20 cellular contexts compared by ENCODE assay signal in the genomic region with DNA sequence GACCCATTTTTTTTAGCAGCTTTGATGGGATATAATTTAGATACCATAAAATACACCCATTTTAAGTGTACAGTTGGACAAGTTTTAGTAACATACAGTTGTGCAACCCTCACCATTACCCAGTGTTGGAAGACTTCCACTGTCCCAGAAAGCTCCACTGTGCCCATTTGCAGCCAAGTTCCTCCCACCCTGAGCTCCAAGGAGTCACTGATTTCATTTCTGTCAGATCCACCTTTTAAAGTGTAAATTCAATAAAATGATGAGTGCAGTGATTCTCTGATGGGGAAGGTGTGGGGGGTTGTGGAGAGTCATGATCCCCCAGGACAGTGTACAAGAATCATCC.
A peak's percentile ranks its signal among the peaks of the same experiment; 100 is the strongest.
DNase-seq lines count a peak whose midpoint lies in the region; ATAC-seq, FAIRE-seq and TF ChIP-seq lines count a peak whose summit lies in the region.
"Had no signal": no experiment of that assay in that cellular context is flagged by ENCODE, and none has a peak within 500 bp of the region (broad histone marks: within the 10 kb centered on the region; RNA-seq: fewer than 3 reads in every experiment).

No MANE protein-coding gene starts in this region.

- H4K91ac ChIP-seq in H1 (replicated peaks; ENCODE audit: insufficient read length, low read length) = no peak overlapping the region

- H2AK5ac ChIP-seq in H1 (ENCODE audit: low read depth, low read length) = no peak overlapping the region

- no peaks in the 10 kb centered on the region for H3K79me2 ChIP-seq in H1 (ENCODE audit: control insufficient read depth in 1 of 2, insufficient read depth in 2 of 2, low read length in 2 of 2)

- H3K4me1 ChIP-seq in HUES6 (ENCODE audit: control insufficient read depth, insufficient read depth, low read length) (peaks cover 42% of the 10 kb centered on the region), H1 (replicated peaks in 1 of 4; ENCODE audit: control insufficient read depth in 3 of 4, insufficient read depth in 4 of 4, low read length in 3 of 4) (peaks cover 0 to 12% (median 9%) of the 10 kb centered on the region in 4 experiments; a peak in 6 of 7 replicates)
- H3K4me1 ChIP-seq: BLaER1 had no signal

- H2BK12ac ChIP-seq in H1 (ENCODE audit: low read depth, low read length) = 0 out of 2 replicates have a peak overlapping the region, but pooled peaks have one; percentile 68

- POLR2A ChIA-PET in H1 (lab: Charles Lee; ENCODE audit: partially characterized antibody) = no interaction called here

- no peaks in the 10 kb centered on the region for H3K36me3 Mint-ChIP-seq in Calu3 (ENCODE audit: insufficient read depth, unreplicated experiment)
- H3K36me3 Mint-ChIP-seq: CD4-positive, CD25-positive, alpha-beta regulatory T cell; CD8-positive, alpha-beta T cell had no signal

- no peak overlapping the region for H2BK20ac ChIP-seq in H1 (ENCODE audit: low read length)

- H4K20me1 ChIP-seq in H1 (replicated peaks in 1 of 2; ENCODE audit: control insufficient read depth in 1 of 2, insufficient read depth in 2 of 2, low read length in 2 of 2) = no peaks in the 10 kb centered on the region
- H4K20me1 ChIP-seq: BLaER1 had no signal

- no peak overlapping the region for H4K8ac ChIP-seq in H1 (ENCODE audit: extremely low read depth, insufficient read depth, low read length)

- TF ChIP-seq EP300 in H1 (IDR thresholded peaks at IDR 0.05; ENCODE audit: borderline replicate concordance in 1 of 2, low read depth in 2 of 2, low read length in 2 of 2) = no peak

- TF ChIP-seq POLR2A in H1 (IDR thresholded peaks at IDR 0.05; ENCODE audit: control extremely low read depth in 1 of 2, low read depth in 2 of 2, low read length in 2 of 2) = no peak

- no peaks in the 10 kb centered on the region for H3K79me1 ChIP-seq in H1 (ENCODE audit: low read depth, low read length)

- no peak overlapping the region for H3K4me3 ChIP-seq in HUES6 (ENCODE audit: low read depth, low read length)
- no peak overlapping the region for H3K4me3 ChIP-seq in H1 (ENCODE audit: extremely low read depth in 1 of 4, insufficient read depth in 2 of 4, low read depth in 3 of 4, low read length in 4 of 4)
- no peak overlapping the region for H3K4me3 ChIP-seq in fibroblast of the aortic adventitia (ENCODE audit: low read depth, low read length)
- H3K4me3 ChIP-seq: BLaER1 had no signal

- no peaks in the 10 kb centered on the region; the same call in 1 of the 2 replicates for H3K23me2 ChIP-seq in H1 (ENCODE audit: low read depth, low read length)

- no peaks in the 10 kb centered on the region for H3K9me3 ChIP-seq in HUES6 (ENCODE audit: control insufficient read depth, insufficient read depth, low read depth, low read length)
- H3K9me3 ChIP-seq in H1 (ENCODE audit: insufficient read depth in 2 of 2, low read depth in 1 of 2, low read length in 1 of 2) = no peaks in the 10 kb centered on the region

- H2BK15ac ChIP-seq in H1 (ENCODE audit: low read length) = no peak overlapping the region

- intact Hi-C loops in Calu3 (cut with micrococcal nuclease; ENCODE audit: unreplicated experiment) = no loop called here

- H4K5ac ChIP-seq in H1 (ENCODE audit: insufficient read length, low read depth, low read length) = no peak overlapping the region

- H3K9ac ChIP-seq in HUES6 (ENCODE audit: low read length) (peak overlapping the region; percentile 65), H1 (replicated peaks in 1 of 4; ENCODE audit: extremely low read depth in 1 of 4, low read depth in 3 of 4, low read length in 3 of 4) (no peak overlapping the region)
- H3K9ac ChIP-seq: BLaER1 had no signal

- no peak overlapping the region for H3K23ac ChIP-seq in H1 (ENCODE audit: insufficient read length)

- H3K18ac ChIP-seq in H1 (ENCODE audit: extremely low read depth, low read length) = no peak overlapping the region

- H3K27ac ChIP-seq in HUES6 (ENCODE audit: low read depth, low read length) = no peak overlapping the region
- H3K27ac ChIP-seq in H1 (ENCODE audit: low read depth, low read length) = no peak overlapping the region
- H3K27ac ChIP-seq: BLaER1, C4-2B had no signal

- no peaks in the 10 kb centered on the region; the same call in 1 of the 2 replicates for H3K27me3 ChIP-seq in HUES6 (ENCODE audit: control insufficient read depth, insufficient read depth, low read length)
- no peaks in the 10 kb centered on the region; a peak in 1 of 7 replicates for H3K27me3 ChIP-seq in H1 (replicated peaks in 1 of 4; ENCODE audit: control insufficient read depth in 3 of 4, extremely low read depth in 1 of 4, insufficient read depth in 3 of 4, low read length in 3 of 4)
- H3K27me3 ChIP-seq: BLaER1 had no signal

- CTCF ChIA-PET in H1 (lab: Charles Lee; ENCODE audit: partially characterized antibody) (interaction anchor here (1.1 to 2.1 kb wide), 4 partner anchors 8 to 206 kb away, joined by 3 to 6 read pairs (median 4); no protein-coding TSS in a partner anchor), Calu3 (lab: Charles Lee) (no interaction called here)

- H3K36me3 ChIP-seq in HUES6 (ENCODE audit: control insufficient read depth, insufficient read depth, low read length) (no peaks in the 10 kb centered on the region), H1 (ENCODE audit: control insufficient read depth in 2 of 4, insufficient read depth in 4 of 4, low read length in 3 of 4) (no peaks in the 10 kb centered on the region)
- H3K36me3 ChIP-seq: BLaER1 had no signal

- no peak overlapping the region for H3K56ac ChIP-seq in H1 (replicated peaks; ENCODE audit: insufficient read length, low read depth, low read length)

- TF ChIP-seq RAD21 in H1 (IDR thresholded peaks at IDR 0.05 in 1 of 2, conservative IDR thresholded peaks at IDR 0.05 in 1 of 2; ENCODE audit: low read depth in 2 of 2, low read length in 2 of 2) = no peak

- H2BK120ac ChIP-seq in H1 (replicated peaks; ENCODE audit: low read depth, low read length) = no peak overlapping the region

- peaks cover 69% of the 10 kb centered on the region for H3K27me3 Mint-ChIP-seq in Calu3 (ENCODE audit: unreplicated experiment)
- H3K27me3 Mint-ChIP-seq: CD4-positive, CD25-positive, alpha-beta regulatory T cell had no signal

- no peaks in the 10 kb centered on the region for H3K4me1 Mint-ChIP-seq in Calu3 (ENCODE audit: low read depth, unreplicated experiment)
- H3K4me1 Mint-ChIP-seq: B cell; CD4-positive, CD25-positive, alpha-beta regulatory T cell had no signal

- ATAC-seq in HG03095 (IDR thresholded peaks at IDR 0.05; ENCODE audit: unreplicated experiment) (no peak), HG03039 (IDR thresholded peaks at IDR 0.05; ENCODE audit: unreplicated experiment) (no peak)
- ATAC-seq: CD8-positive, alpha-beta T cell had no signal

- H3K9me3 Mint-ChIP-seq in Calu3 (ENCODE audit: low read depth, unreplicated experiment) = no peaks in the 10 kb centered on the region
- H3K9me3 Mint-ChIP-seq: CD8-positive, alpha-beta T cell had no signal

- no peak for FAIRE-seq in H1 (lab: Jason Lieb, UNC)
- FAIRE-seq in RCC 7860 (lab: Jason Lieb, UNC) = no peak
- FAIRE-seq: GM12891, GM18507 had no signal

- H3K4me3 Mint-ChIP-seq in Calu3 (ENCODE audit: low read depth, unreplicated experiment) = no peak overlapping the region
- H3K4me3 Mint-ChIP-seq: B cell; CD4-positive, CD25-positive, alpha-beta regulatory T cell; CD8-positive, alpha-beta T cell had no signal

- DNase-seq in H1 (ENCODE audit: low read depth in 1 of 2, low spot score in 2 of 2) = no peak
- DNase-seq in fibroblast of the aortic adventitia (ENCODE audit: low read depth) = peak; percentile 13
- DNase-seq in Calu3 = no peak
- DNase-seq in RCC 7860 (ENCODE audit: low spot score) = no peak
- DNase-seq: CD4-positive, CD25-positive, alpha-beta regulatory T cell; CD8-positive, alpha-beta T cell; DMS53; DMS79 treated with DMSO at 0.1 percent for 48 hours; GF-D8; GOT3; H7; HCEC 1CT had no signal

- H3K4ac ChIP-seq in H1 (replicated peaks; ENCODE audit: insufficient read length, low read depth, low read length) = no peak overlapping the region

- no peak overlapping the region for H3K27ac Mint-ChIP-seq in Calu3 (ENCODE audit: unreplicated experiment)
- H3K27ac Mint-ChIP-seq: B cell; CD4-positive, CD25-positive, alpha-beta regulatory T cell; CD8-positive, alpha-beta T cell had no signal

- TF ChIP-seq CTCF in H1 (IDR thresholded peaks at IDR 0.05; ENCODE audit: control extremely low read depth in 1 of 3, insufficient read depth in 1 of 3, low read depth in 1 of 3, low read length in 3 of 3) (no peak), fibroblast of the aortic adventitia (IDR thresholded peaks at IDR 0.05; ENCODE audit: insufficient read depth, low read length) (no peak), Calu3 (IDR thresholded peaks at IDR 0.05; ENCODE audit: unreplicated experiment) (no peak)

- no peak overlapping the region for H3K14ac ChIP-seq in H1 (ENCODE audit: insufficient read length)

- no peak overlapping the region for H3K4me2 ChIP-seq in H1 (ENCODE audit: insufficient read depth in 1 of 2, low read depth in 2 of 2, low read length in 2 of 2)
- H3K4me2 ChIP-seq: BLaER1 had no signal

- H2AFZ ChIP-seq in H1 (ENCODE audit: low read length) = no peak overlapping the region

- BruUV-seq in Calu3 (replicated peaks; lab: Mats Ljungman, UMichigan) = no TSS peak

- H2BK5ac ChIP-seq in H1 (ENCODE audit: low read depth, low read length) = no peak overlapping the region

TF ChIP-seq in H1, 55 proteins besides CTCF, POLR2A, EP300 and RAD21:
- TF ChIP-seq CHD2 (IDR thresholded peaks at IDR 0.05; ENCODE audit: low read length) (no peak), SIX5 (IDR thresholded peaks at IDR 0.05; ENCODE audit: low read depth, low read length) (no peak), CTBP2 (IDR thresholded peaks at IDR 0.05; ENCODE audit: borderline replicate concordance, insufficient read depth, insufficient read length, low read length) (no peak), SUZ12 (IDR thresholded peaks at IDR 0.05; ENCODE audit: low read length) (no peak), CEBPB (IDR thresholded peaks at IDR 0.05; ENCODE audit: low read depth, low read length) (no peak), YY1 (IDR thresholded peaks at IDR 0.05; ENCODE audit: low read depth, low read length) (no peak), GTF2F1 (IDR thresholded peaks at IDR 0.05; ENCODE audit: borderline replicate concordance, low read depth, low read length) (no peak)
